Comparison of ENCODE assay signal across 15 cellular contexts in the genomic region with DNA sequence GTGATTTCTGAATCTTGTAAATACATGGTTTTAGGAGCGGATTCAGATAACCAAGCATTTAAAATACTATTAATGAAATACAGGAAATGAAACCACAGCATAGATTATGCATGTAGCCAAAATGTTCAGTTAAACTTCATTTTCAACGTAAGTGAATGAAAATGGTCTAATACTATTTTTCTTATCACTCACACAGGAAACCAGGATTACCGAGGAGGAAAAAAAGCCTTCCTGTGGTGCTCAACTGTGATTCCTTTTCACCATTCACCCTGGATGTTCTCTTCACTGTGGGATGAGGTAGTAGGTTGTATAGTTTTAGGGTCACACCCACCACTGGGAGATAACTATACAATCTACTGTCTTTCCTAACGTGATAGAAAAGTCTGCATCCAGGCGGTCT.
DNase-seq lines count a peak whose midpoint lies in the region; ATAC-seq lines count a peak whose summit lies in the region.
"Had no signal": no experiment of that assay in that cellular context is flagged by ENCODE, and none has a peak within 500 bp of the region (broad histone marks: within the 10 kb centered on the region; RNA-seq: fewer than 3 reads in every experiment).

No MANE protein-coding gene starts in this region.

- H3K4me3 Mint-ChIP-seq in activated T-cell treated with anti-CD3 and anti-CD28 coated beads, Interleukin-2, amount 50 U/mL, for 72 hours: peak overlapping the region in 1 of 2 donors; percentile 76
- H3K4me3 Mint-ChIP-seq in activated CD4-positive, alpha-beta memory T cell treated with anti-CD3 and anti-CD28 coated beads, Interleukin-2, amount 10 ng/mL, durations not matched to agents 7 days and 5 days: no peak overlapping the region
- peak overlapping the region; percentile 38 to 71 (median 68) for H3K4me3 Mint-ChIP-seq in immature natural killer cell
- H3K4me3 Mint-ChIP-seq in stimulated activated memory B cell treated with anti-CD40 and anti-IgM and Interleukin-4, amounts not matched to agents 10 μg/mL and 1 μg/mL and 100 μg/mL, for 72 hours: peak overlapping the region; percentile 33

- peaks cover 6 to 36% of the 10 kb centered on the region in 2 donors for H3K36me3 Mint-ChIP-seq in activated T-cell treated with anti-CD3 and anti-CD28 coated beads, Interleukin-2, amount 50 U/mL, for 72 hours (ENCODE audit: insufficient read depth in 2 of 2)
- H3K36me3 Mint-ChIP-seq in activated CD4-positive, alpha-beta memory T cell treated with anti-CD3 and anti-CD28 coated beads, Interleukin-2, amount 10 ng/mL, durations not matched to agents 7 days and 5 days (ENCODE audit: low read depth): peaks cover 70% of the 10 kb centered on the region
- H3K36me3 Mint-ChIP-seq in immature natural killer cell: peaks cover 0 to 10% (median 0%) of the 10 kb centered on the region in 3 donors
- H3K36me3 Mint-ChIP-seq in stimulated activated memory B cell treated with anti-CD40 and anti-IgM and Interleukin-4, amounts not matched to agents 10 μg/mL and 1 μg/mL and 100 μg/mL, for 72 hours: peaks cover 50% of the 10 kb centered on the region

- H3K27ac Mint-ChIP-seq in activated T-cell treated with anti-CD3 and anti-CD28 coated beads, Interleukin-2, amount 50 U/mL, for 72 hours: peak overlapping the region; percentile 90
- peak overlapping the region; percentile 63 for H3K27ac Mint-ChIP-seq in activated CD4-positive, alpha-beta memory T cell treated with anti-CD3 and anti-CD28 coated beads, Interleukin-2, amount 10 ng/mL, durations not matched to agents 7 days and 5 days
- peak overlapping the region; percentile 15 to 83 (median 70) for H3K27ac Mint-ChIP-seq in immature natural killer cell
- H3K27ac Mint-ChIP-seq in stimulated activated memory B cell treated with anti-CD40 and anti-IgM and Interleukin-4, amounts not matched to agents 10 μg/mL and 1 μg/mL and 100 μg/mL, for 72 hours: peak overlapping the region; percentile 73

- no peak for ATAC-seq in activated T-cell treated with anti-CD3 and anti-CD28 coated beads, Interleukin-2, amount 50 U/mL, for 72 hours (replicated peaks in 1 of 2)
- no peak for ATAC-seq in stimulated activated memory B cell treated with anti-CD40 and anti-IgM and Interleukin-4, amounts not matched to agents 10 μg/mL and 1 μg/mL and 100 μg/mL, for 72 hours
- ATAC-seq in HG02642 (IDR thresholded peaks at IDR 0.05; ENCODE audit: poor library complexity, unreplicated experiment) (no peak), sciatic nerve (no peak)
- ATAC-seq: body of pancreas, Right ventricle myocardium inferior had no signal

- intact Hi-C loops in sciatic nerve (cut with DNase I): no loop called here

- no peaks in the 10 kb centered on the region for H3K27me3 Mint-ChIP-seq in activated T-cell treated with anti-CD3 and anti-CD28 coated beads, Interleukin-2, amount 50 U/mL, for 72 hours (ENCODE audit: low read depth)
- no peaks in the 10 kb centered on the region for H3K27me3 Mint-ChIP-seq in activated CD4-positive, alpha-beta memory T cell treated with anti-CD3 and anti-CD28 coated beads, Interleukin-2, amount 10 ng/mL, durations not matched to agents 7 days and 5 days
- H3K27me3 Mint-ChIP-seq in immature natural killer cell (ENCODE audit: low read depth in 3 of 3): peaks cover 0 to 6% (median 2%) of the 10 kb centered on the region in 3 donors
- no peaks in the 10 kb centered on the region for H3K27me3 Mint-ChIP-seq in stimulated activated memory B cell treated with anti-CD40 and anti-IgM and Interleukin-4, amounts not matched to agents 10 μg/mL and 1 μg/mL and 100 μg/mL, for 72 hours

- H3K9me3 Mint-ChIP-seq in activated T-cell treated with anti-CD3 and anti-CD28 coated beads, Interleukin-2, amount 50 U/mL, for 72 hours: no peaks in the 10 kb centered on the region
- no peaks in the 10 kb centered on the region for H3K9me3 Mint-ChIP-seq in activated CD4-positive, alpha-beta memory T cell treated with anti-CD3 and anti-CD28 coated beads, Interleukin-2, amount 10 ng/mL, durations not matched to agents 7 days and 5 days
- H3K9me3 Mint-ChIP-seq in immature natural killer cell: no peaks in the 10 kb centered on the region
- no peaks in the 10 kb centered on the region for H3K9me3 Mint-ChIP-seq in stimulated activated memory B cell treated with anti-CD40 and anti-IgM and Interleukin-4, amounts not matched to agents 10 μg/mL and 1 μg/mL and 100 μg/mL, for 72 hours

- DNase-seq in activated T-cell treated with anti-CD3 and anti-CD28 coated beads, Interleukin-2, amount 50 U/mL, for 72 hours: no peak
- no peak for DNase-seq in activated T-cell treated with anti-CD3 and anti-CD28 coated beads, Interleukin-2, amount 50 U/mL, for 48 hours
- no peak for DNase-seq in activated CD4-positive, alpha-beta memory T cell treated with anti-CD3 and anti-CD28 coated beads, Interleukin-2, amount 10 ng/mL, durations not matched to agents 7 days and 5 days
- DNase-seq in immature natural killer cell: no peak
- no peak for DNase-seq in stimulated activated naive CD4-positive, alpha-beta T cell treated with Interleukin-2 at 50 U/mL for 16 hours (lab: John Stamatoyannopoulos, UW)
- no peak for DNase-seq in sciatic nerve (ENCODE audit: low spot score)
- DNase-seq: body of pancreas; DMS79 treated with DMSO at 0.1 percent for 48 hours; head of caudate nucleus; left cardiac atrium; NCI-H146; stimulated activated CD4-positive, alpha-beta T cell treated with anti-CD3 and anti-CD28 coated beads, Interleukin-12 subunit alpha, Interleukin-12 subunit beta, amount 100 ng/mL, for 4 hours had no signal

- POLR2A ChIA-PET in activated CD4-positive, alpha-beta memory T cell treated with anti-CD3 and anti-CD28 coated beads, Interleukin-2, amount 10 ng/mL, durations not matched to agents 7 days and 5 days (lab: Charles Lee): interaction anchor here (2.0 kb wide), 1 partner anchor 9 kb away, joined by 5 read pairs; no protein-coding TSS in a partner anchor

- H3K4me1 Mint-ChIP-seq in activated T-cell treated with anti-CD3 and anti-CD28 coated beads, Interleukin-2, amount 50 U/mL, for 72 hours (ENCODE audit: low read depth): peaks cover 98% of the 10 kb centered on the region
- H3K4me1 Mint-ChIP-seq in activated CD4-positive, alpha-beta memory T cell treated with anti-CD3 and anti-CD28 coated beads, Interleukin-2, amount 10 ng/mL, durations not matched to agents 7 days and 5 days: peaks cover 79% of the 10 kb centered on the region
- peaks cover 62 to 91% of the 10 kb centered on the region in 2 donors for H3K4me1 Mint-ChIP-seq in immature natural killer cell
- peaks cover 74% of the 10 kb centered on the region for H3K4me1 Mint-ChIP-seq in stimulated activated memory B cell treated with anti-CD40 and anti-IgM and Interleukin-4, amounts not matched to agents 10 μg/mL and 1 μg/mL and 100 μg/mL, for 72 hours

- CTCF ChIA-PET in activated CD4-positive, alpha-beta memory T cell treated with anti-CD3 and anti-CD28 coated beads, Interleukin-2, amount 10 ng/mL, durations not matched to agents 7 days and 5 days (lab: Charles Lee): no interaction called here
